Comparison of ENCODE assay signal across 1 cellular context in genomic region chr21:29303301-29303700, GRCh38.
TF ChIP-seq lines count a peak whose summit lies in the region.

No MANE protein-coding gene starts in this region.

TF ChIP-seq in K562, 482 proteins besides CTCF, POLR2A, EP300 and RAD21 (continued from another document):
- TF ChIP-seq E4F1 (CRISPR knock-in tag; IDR thresholded peaks at IDR 0.05; ENCODE audit: borderline replicate concordance) (no peak), NR2C2 (CRISPR knock-in tag; IDR thresholded peaks at IDR 0.05) (no peak), NR2C2 (tag; IDR thresholded peaks at IDR 0.05) (no peak), GMEB1 (CRISPR knock-in tag; IDR thresholded peaks at IDR 0.05) (no peak), USF1 (CRISPR knock-in tag; IDR thresholded peaks at IDR 0.05) (no peak), JUN (IDR thresholded peaks at IDR 0.05; ENCODE audit: borderline replicate concordance, low read depth, low read length) (no peak), JUN (CRISPR knock-in tag; IDR thresholded peaks at IDR 0.05; ENCODE audit: borderline replicate concordance) (no peak), ZBTB49 (CRISPR knock-in tag; IDR thresholded peaks at IDR 0.05; ENCODE audit: borderline replicate concordance) (no peak), RCOR1 (IDR thresholded peaks at IDR 0.05; ENCODE audit: borderline replicate concordance in 1 of 2, low read depth in 2 of 2, low read length in 2 of 2) (no peak), KLF13 (tag; IDR thresholded peaks at IDR 0.05; ENCODE audit: borderline replicate concordance, low read depth) (no peak), HCFC1 (IDR thresholded peaks at IDR 0.05; ENCODE audit: low read depth, low read length) (no peak), E2F1 (CRISPR knock-in tag; IDR thresholded peaks at IDR 0.05) (no peak), ZNF518B (CRISPR knock-in tag; IDR thresholded peaks at IDR 0.05) (no peak), BCLAF1 (IDR thresholded peaks at IDR 0.05; ENCODE audit: borderline replicate concordance in 1 of 2, control insufficient read depth in 1 of 2, low read depth in 2 of 2, low read length in 1 of 2) (no peak), ZKSCAN3 (CRISPR knock-in tag; IDR thresholded peaks at IDR 0.05) (no peak), E2F6 (IDR thresholded peaks at IDR 0.05; ENCODE audit: borderline replicate concordance in 1 of 2, extremely low read depth in 1 of 2, insufficient read depth in 1 of 2, insufficient read length in 1 of 2, low read depth in 1 of 2, low read length in 1 of 2, poor library complexity in 1 of 2, severe bottlenecking in 1 of 2) (no peak), ZNF407 (IDR thresholded peaks at IDR 0.05; ENCODE audit: low read depth) (no peak), LARP7 (IDR thresholded peaks at IDR 0.05) (no peak)
